ENCODE assay signal across 24 cellular contexts in the genomic region with DNA sequence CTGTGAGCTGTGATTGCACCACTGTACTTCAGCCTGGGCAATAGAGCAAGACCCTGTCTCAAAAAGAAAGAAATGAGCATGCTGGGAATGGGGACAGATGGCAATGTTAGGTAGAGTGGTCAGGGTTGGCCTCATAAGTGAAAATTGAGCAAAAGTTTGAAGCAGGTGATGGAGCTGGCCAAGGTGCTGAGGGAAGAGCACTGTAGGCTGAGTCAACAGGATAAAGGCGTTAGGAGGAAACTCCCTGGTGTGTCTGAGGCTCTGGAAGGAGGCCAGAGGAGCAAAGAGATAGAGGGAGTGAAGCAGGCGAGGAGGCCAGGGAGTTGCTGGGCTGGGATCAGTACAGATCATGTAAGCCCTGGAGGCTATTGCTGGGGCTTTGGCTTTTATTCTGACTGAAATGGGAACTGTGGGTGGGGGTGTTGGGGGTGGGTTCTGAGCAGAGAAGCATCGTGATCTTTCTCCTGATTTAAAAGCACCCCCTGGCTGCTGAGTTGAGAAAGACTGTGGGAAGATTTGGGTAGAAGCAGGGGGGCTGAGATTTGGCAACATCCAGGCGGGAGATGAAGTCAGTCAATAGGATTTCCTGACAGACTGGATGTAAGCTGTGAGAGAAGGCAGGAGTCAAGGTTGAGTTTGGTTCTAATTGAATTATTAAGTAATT. TPM values are rescaled to one million over a fixed set of nuclear protein-coding genes. Genes with fewer than 3 reads are reported as not detected.
A peak's percentile ranks its signal among the peaks of the same experiment; 100 is the strongest.
DNase-seq lines count a peak whose midpoint lies in the region; ATAC-seq and TF ChIP-seq lines count a peak whose summit lies in the region.
"Had no signal": no experiment of that assay in that cellular context is flagged by ENCODE, and none has a peak within 500 bp of the region (broad histone marks: within the 10 kb centered on the region; RNA-seq: fewer than 3 reads in every experiment).

No MANE protein-coding gene starts in this region.

- H3K27ac ChIP-seq in SK-N-SH (ENCODE audit: low read depth in 2 of 2, low read length in 1 of 2), result no peak overlapping the region
- no peak overlapping the region for H3K27ac ChIP-seq in upper lobe of left lung
- H3K27ac ChIP-seq: esophagus muscularis mucosa, KMS-11, WERI-Rb-1 had no signal

- WGBS in SK-N-SH (ENCODE audit: low lambda C conversion rate), result 69% methylated on average over 4 of the region's 4 CpGs
- WGBS in upper lobe of left lung, 2 donors, result 46 to 54% methylated on average over 4 of the region's 4 CpGs

- no peaks in the 10 kb centered on the region for H4K20me1 ChIP-seq in SK-N-SH (ENCODE audit: insufficient read depth)

- peaks cover 5% of the 10 kb centered on the region for H3K4me1 Mint-ChIP-seq in chondrocyte (ENCODE audit: low read depth)
- H3K4me1 Mint-ChIP-seq: stimulated activated memory B cell treated with anti-CD40 and anti-IgM and Interleukin-4, amounts not matched to agents 10 μg/mL and 1 μg/mL and 100 μg/mL, for 72 hours had no signal

- ATAC-seq in SK-N-SH treated with all-trans-retinoic acid at 6 μM for 48 hours (no peak), GM19324 (IDR thresholded peaks at IDR 0.05; ENCODE audit: low FRiP score, unreplicated experiment) (no peak), upper lobe of left lung (ENCODE audit: low FRiP score in 2 of 2) (no peak)
- ATAC-seq: left colon; stimulated activated memory B cell treated with anti-CD40 and anti-IgM and Interleukin-4, amounts not matched to agents 10 μg/mL and 1 μg/mL and 100 μg/mL, for 72 hours had no signal

- DNase-seq in SK-N-SH (no peak), NCI-H82 treated with DMSO at 0.1 percent for 48 hours (lab: John Stamatoyannopoulos, UW; ENCODE audit: unreplicated experiment) (peak; percentile 73), chondrocyte (ENCODE audit: low spot score) (no peak), lung microvascular endothelial cell (ENCODE audit: low read depth in 2 of 2) (peak; percentile 41 to 63), MV-4-11 (lab: John Stamatoyannopoulos, UW) (no peak), upper lobe of left lung (no peak)
- DNase-seq: activated CD4-positive, alpha-beta T cell treated with anti-CD3 and anti-CD28 coated beads, Interleukin-2, amount 50 U/mL, for 48 hours; activated gamma-delta T cell treated with Interleukin-2 at 50 U/mL for 16 hours; activated T-cell treated with anti-CD3 and anti-CD28 coated beads for 4 hours; BE2C; left colon; midbrain; NCI-H1105; NCI-H510A treated with DMSO at 0.1 percent for 48 hours; OCI-M1; SIG-M5; WERI-Rb-1 had no signal

- H3K4me1 ChIP-seq in SK-N-SH (ENCODE audit: control insufficient read depth in 1 of 2, insufficient read depth in 2 of 2, low read depth in 1 of 2, low read length in 1 of 2) (no peaks in the 10 kb centered on the region), upper lobe of left lung (no peaks in the 10 kb centered on the region)
- H3K4me1 ChIP-seq: BE2C, esophagus muscularis mucosa had no signal

- H3K27me3 Mint-ChIP-seq in chondrocyte (ENCODE audit: low read depth), result no peaks in the 10 kb centered on the region
- H3K27me3 Mint-ChIP-seq: natural killer cell treated with Interleukin-12 subunit alpha and Interleukin-12 subunit beta and Interleukin-15 and Interleukin-18, amount 100 ng/mL, for 72 hours; stimulated activated memory B cell treated with anti-CD40 and anti-IgM and Interleukin-4, amounts not matched to agents 10 μg/mL and 1 μg/mL and 100 μg/mL, for 72 hours had no signal

- TF ChIP-seq POLR2A in upper lobe of left lung (IDR thresholded peaks at IDR 0.05), result no peak

- no peak overlapping the region for H3K4me2 ChIP-seq in SK-N-SH
- H3K4me2 ChIP-seq: KMS-11 had no signal

- H3K36me3 ChIP-seq in SK-N-SH (replicated peaks in 1 of 2; ENCODE audit: control insufficient read depth in 1 of 2, insufficient read depth in 2 of 2, low read length in 1 of 2) (peaks cover 2 to 21% of the 10 kb centered on the region in 2 experiments), upper lobe of left lung (no peaks in the 10 kb centered on the region)
- H3K36me3 ChIP-seq: BE2C, esophagus muscularis mucosa, WERI-Rb-1 had no signal

- H3K9ac ChIP-seq in SK-N-SH, result no peak overlapping the region
- H3K9ac ChIP-seq: KMS-11 had no signal

- no peak overlapping the region for H2AFZ ChIP-seq in SK-N-SH (ENCODE audit: low read depth)

- H3K27me3 ChIP-seq in SK-N-SH (ENCODE audit: insufficient read depth) (no peaks in the 10 kb centered on the region), upper lobe of left lung (no peaks in the 10 kb centered on the region)
- H3K27me3 ChIP-seq: BE2C, esophagus muscularis mucosa had no signal

- CTCF ChIA-PET in SK-N-SH (lab: Yijun Ruan, JAX), result interaction anchor here (1.0 kb wide), 1 partner anchor 18 kb away, joined by 3 read pairs; no protein-coding TSS in a partner anchor

- no peak overlapping the region for H3K4me3 Mint-ChIP-seq in chondrocyte (ENCODE audit: unreplicated experiment)
- H3K4me3 Mint-ChIP-seq: natural killer cell treated with Interleukin-12 subunit alpha and Interleukin-12 subunit beta and Interleukin-15 and Interleukin-18, amount 100 ng/mL, for 72 hours; stimulated activated memory B cell treated with anti-CD40 and anti-IgM and Interleukin-4, amounts not matched to agents 10 μg/mL and 1 μg/mL and 100 μg/mL, for 72 hours; T-helper 1 cell treated with Interleukin-12 subunit alpha and Interleukin-12 subunit beta and Interleukin-4 antibody, amounts not matched to agents 30 μg/mL and 1 μg/mL, for 36 hours had no signal

- no peaks in the 10 kb centered on the region for H3K9me3 Mint-ChIP-seq in chondrocyte (ENCODE audit: low read depth)
- H3K9me3 Mint-ChIP-seq: natural killer cell treated with Interleukin-12 subunit alpha and Interleukin-12 subunit beta and Interleukin-15 and Interleukin-18, amount 100 ng/mL, for 72 hours; stimulated activated memory B cell treated with anti-CD40 and anti-IgM and Interleukin-4, amounts not matched to agents 10 μg/mL and 1 μg/mL and 100 μg/mL, for 72 hours; T-helper 1 cell treated with Interleukin-12 subunit alpha and Interleukin-12 subunit beta and Interleukin-4 antibody, amounts not matched to agents 30 μg/mL and 1 μg/mL, for 36 hours had no signal

- H3F3A ChIP-seq in SK-N-SH (replicated peaks; ENCODE audit: insufficient read depth), result peaks cover 1% of the 10 kb centered on the region

- no peak overlapping the region for H3K27ac Mint-ChIP-seq in chondrocyte (ENCODE audit: unreplicated experiment)
- H3K27ac Mint-ChIP-seq: natural killer cell treated with Interleukin-12 subunit alpha and Interleukin-12 subunit beta and Interleukin-15 and Interleukin-18, amount 100 ng/mL, for 72 hours; stimulated activated memory B cell treated with anti-CD40 and anti-IgM and Interleukin-4, amounts not matched to agents 10 μg/mL and 1 μg/mL and 100 μg/mL, for 72 hours; T-helper 1 cell treated with Interleukin-12 subunit alpha and Interleukin-12 subunit beta and Interleukin-4 antibody, amounts not matched to agents 30 μg/mL and 1 μg/mL, for 36 hours had no signal

- no peaks in the 10 kb centered on the region for H3K9me2 ChIP-seq in SK-N-SH

- no peaks in the 10 kb centered on the region for H3K79me2 ChIP-seq in SK-N-SH (ENCODE audit: insufficient read depth)

- TF ChIP-seq CTCF in SK-N-SH (IDR thresholded peaks at IDR 0.05) (no peak), chondrocyte (IDR thresholded peaks at IDR 0.05) (peak; percentile 25), upper lobe of left lung (IDR thresholded peaks at IDR 0.05) (no peak)

- no peak overlapping the region for H3K4me3 ChIP-seq in SK-N-SH (ENCODE audit: low read depth in 2 of 2, low read length in 1 of 2)
- H3K4me3 ChIP-seq in upper lobe of left lung, result no peak overlapping the region
- H3K4me3 ChIP-seq: esophagus muscularis mucosa had no signal

- TF ChIP-seq RAD21 in SK-N-SH (IDR thresholded peaks at IDR 0.05; ENCODE audit: low read length), result peak; percentile 28; the same call in 1 of the 2 replicates

- H3K9me3 ChIP-seq in SK-N-SH (no peaks in the 10 kb centered on the region), upper lobe of left lung (no peaks in the 10 kb centered on the region)
- H3K9me3 ChIP-seq: BE2C, esophagus muscularis mucosa had no signal

- POLR2A ChIA-PET in SK-N-SH (lab: Yijun Ruan, JAX), result no interaction called here

- TF ChIP-seq EP300 in SK-N-SH (IDR thresholded peaks at IDR 0.05; ENCODE audit: borderline replicate concordance in 1 of 2, low read depth in 1 of 2, low read length in 1 of 2) (no peak), upper lobe of left lung (IDR thresholded peaks at IDR 0.05) (no peak)

- H3K36me3 Mint-ChIP-seq in chondrocyte (ENCODE audit: low read depth), result no peaks in the 10 kb centered on the region
- H3K36me3 Mint-ChIP-seq: natural killer cell treated with Interleukin-12 subunit alpha and Interleukin-12 subunit beta and Interleukin-15 and Interleukin-18, amount 100 ng/mL, for 72 hours had no signal

TF ChIP-seq in SK-N-SH, 30 proteins besides CTCF, POLR2A, EP300 and RAD21 (continues in another document):
- TF ChIP-seq TAF1 (IDR thresholded peaks at IDR 0.05; ENCODE audit: borderline replicate concordance, low read depth, low read length), result no peak

TF ChIP-seq in SK-N-SH treated with all-trans-retinoic acid at 6 μM for 48 hours, 23 proteins besides CTCF, POLR2A, EP300 and RAD21 (continues in another document):
- TF ChIP-seq ZFP30 (CRISPR knock-in tag; IDR thresholded peaks at IDR 0.05) (no peak), CREB5 (CRISPR knock-in tag; IDR thresholded peaks at IDR 0.05; ENCODE audit: low read depth) (no peak), ZFP3 (CRISPR knock-in tag; IDR thresholded peaks at IDR 0.05) (no peak), ISL1 (CRISPR knock-in tag; IDR thresholded peaks at IDR 0.05) (no peak), CSDC2 (CRISPR knock-in tag; IDR thresholded peaks at IDR 0.05) (no peak), PPARA (CRISPR knock-in tag; IDR thresholded peaks at IDR 0.05; ENCODE audit: borderline replicate concordance) (no peak)

RNA-seq across cellular contexts. Expression of gene VKORC1L1, which starts 52.5 kb away (rescaled TPM):
- polyA plus RNA-seq in SK-N-SH (2012; rRNA removed), result 14.7 and 17.1 TPM in 2 replicates
- polyA plus RNA-seq in SK-N-SH (2012; cell fraction: cytosol; rRNA removed), result 21.1 and 21.2 TPM in 2 replicates
- 5.0 and 7.4 TPM in 2 replicates for polyA plus RNA-seq in SK-N-SH (2012; cell fraction: nucleus; rRNA removed)
- total RNA-seq in chondrocyte (29.2 to 32.5 TPM (median 31.8 TPM) in 3 replicates), lung microvascular endothelial cell (14.8 and 35.5 TPM in 2 replicates), upper lobe of left lung (10 to 100 TPM; 14.7 to 49.1 (median 33.8) TPM)

Comparison
In these comparisons a context has a peak if more than half of its experiments do, and no peak if none do; other contexts are left out.
1. DNase-seq: peak in NCI-H82 treated with DMSO at 0.1 percent for 48 hours (single experiment) and lung microvascular endothelial cell (2 of 2); none in SK-N-SH (single experiment), chondrocyte (single experiment), MV-4-11 (single experiment) and upper lobe of left lung (0 of 2).